ENCODE assay signal across 20 cellular contexts in genomic region chr5:91797581-91797980, GRCh38.
"Had no signal": no experiment of that assay in that cellular context is flagged by ENCODE, and none has a peak within 500 bp of the region (broad histone marks: within the 10 kb centered on the region; RNA-seq: fewer than 3 reads in every experiment).

No MANE protein-coding gene starts in this region.

- ATAC-seq: foreskin keratinocyte; naive thymus-derived CD8-positive, alpha-beta T cell; psoas muscle; right lobe of liver; stimulated activated memory B cell treated with anti-CD40 and anti-IgM and Interleukin-4, amounts not matched to agents 10 μg/mL and 1 μg/mL and 100 μg/mL, for 72 hours; upper lobe of right lung had no signal

- DNase-seq: effector CD4-positive, alpha-beta T cell; endodermal cell; erythroblast; foreskin keratinocyte; kidney glomerular epithelial cell; naive thymus-derived CD8-positive, alpha-beta T cell; psoas muscle; retina; right lobe of liver; spleen; stimulated activated CD4-positive, alpha-beta T cell treated with anti-CD3 and anti-CD28 coated beads, Interleukin-15, amount 100 ng/mL, for 24 hours; stimulated activated CD4-positive, alpha-beta T cell treated with anti-CD3 and anti-CD28 coated beads, Interleukin-1b, Interleukin-23, amount 100 ng/mL, for 48 hours; stimulated activated CD4-positive, alpha-beta T cell treated with anti-CD3 and anti-CD28 coated beads, Interleukin-4, amount 100 ng/mL, for 24 hours; testis; upper lobe of right lung had no signal

- H3K27ac ChIP-seq: coronary artery, foreskin keratinocyte, neutrophil, psoas muscle, right lobe of liver, spleen, testis, tibial nerve, upper lobe of right lung had no signal

- H3K36me3 ChIP-seq: neutrophil, right lobe of liver, spleen, tibial nerve, upper lobe of right lung had no signal

- H3K4me3 Mint-ChIP-seq: endodermal cell; naive thymus-derived CD8-positive, alpha-beta T cell; stimulated activated memory B cell treated with anti-CD40 and anti-IgM and Interleukin-4, amounts not matched to agents 10 μg/mL and 1 μg/mL and 100 μg/mL, for 72 hours; stimulated activated naive CD8-positive, alpha-beta T cell treated with anti-CD3 and anti-CD28 coated beads, Interleukin-15, Interleukin-2, amounts not matched to agents 100 ng/mL and 50 ng/mL, for 24 hours had no signal

- H3K36me3 Mint-ChIP-seq: stimulated activated memory B cell treated with anti-CD40 and anti-IgM and Interleukin-4, amounts not matched to agents 10 μg/mL and 1 μg/mL and 100 μg/mL, for 72 hours had no signal

- H3K27me3 ChIP-seq: foreskin keratinocyte, neutrophil, right lobe of liver, spleen, testis, tibial nerve, upper lobe of right lung had no signal

- H3K9me3 ChIP-seq: neutrophil, psoas muscle, right lobe of liver, testis had no signal

- H3K4me1 Mint-ChIP-seq: naive thymus-derived CD8-positive, alpha-beta T cell; stimulated activated memory B cell treated with anti-CD40 and anti-IgM and Interleukin-4, amounts not matched to agents 10 μg/mL and 1 μg/mL and 100 μg/mL, for 72 hours had no signal

- H3K27me3 Mint-ChIP-seq: stimulated activated memory B cell treated with anti-CD40 and anti-IgM and Interleukin-4, amounts not matched to agents 10 μg/mL and 1 μg/mL and 100 μg/mL, for 72 hours; stimulated activated naive CD8-positive, alpha-beta T cell treated with anti-CD3 and anti-CD28 coated beads, Interleukin-15, Interleukin-2, amounts not matched to agents 100 ng/mL and 50 ng/mL, for 24 hours had no signal

- H3K4me3 ChIP-seq: coronary artery, psoas muscle, right lobe of liver, spleen, testis, tibial nerve, upper lobe of right lung had no signal

- H3K27ac Mint-ChIP-seq: endodermal cell; naive thymus-derived CD8-positive, alpha-beta T cell; stimulated activated memory B cell treated with anti-CD40 and anti-IgM and Interleukin-4, amounts not matched to agents 10 μg/mL and 1 μg/mL and 100 μg/mL, for 72 hours; stimulated activated naive CD8-positive, alpha-beta T cell treated with anti-CD3 and anti-CD28 coated beads, Interleukin-15, Interleukin-2, amounts not matched to agents 100 ng/mL and 50 ng/mL, for 24 hours had no signal

- H3K4me1 ChIP-seq: foreskin keratinocyte, psoas muscle, right lobe of liver, spleen, testis, tibial nerve, upper lobe of right lung had no signal
